Comparison of ENCODE assay signal across 8 cellular contexts in genomic region chr18:68925268-68925667, GRCh38.
DNase-seq lines count a peak whose midpoint lies in the region; ATAC-seq and TF ChIP-seq lines count a peak whose summit lies in the region.

No MANE protein-coding gene starts in this region.

- no peak overlapping the region for H3K27ac ChIP-seq in transverse colon

- peak; percentile 44 for TF ChIP-seq RAD21 in Ishikawa (IDR thresholded peaks at IDR 0.05; ENCODE audit: low read depth)

- H3K4me1 ChIP-seq in transverse colon, result no peaks in the 10 kb centered on the region

- peak; percentile 90 for ATAC-seq in GM21529 (IDR thresholded peaks at IDR 0.05; ENCODE audit: unreplicated experiment)

- intact Hi-C loops in transverse colon (cut with DNase I; ENCODE audit: low total_unique reads), result no loop called here

- H3K4me3 ChIP-seq in transverse colon, result no peak overlapping the region

- DNase-seq in GM13977 (ENCODE audit: low spot score), result peak; percentile 12
- peak; percentile 31 for DNase-seq in fibroblast of peridontal ligament (ENCODE audit: extremely low read depth)
- DNase-seq in activated gamma-delta T cell (lab: John Stamatoyannopoulos, UW), result no peak
- DNase-seq in activated effector memory CD4-positive, alpha-beta T cell treated with Interleukin-2 at 50 U/mL for 16 hours, result no peak
- no peak for DNase-seq in HT-29 (ENCODE audit: low spot score)
- no peak for DNase-seq in transverse colon

- no peaks in the 10 kb centered on the region for H3K36me3 ChIP-seq in transverse colon

- TF ChIP-seq POLR2A in transverse colon (IDR thresholded peaks at IDR 0.05), result no peak

- in situ Hi-C loops in GM13977 (cut with MboI; ENCODE audit: low pct_unique_long_range_greater_than_20kb, low sequenced_read_pairs, unreplicated experiment) (no loop called here), transverse colon (cut with MboI; ENCODE audit: low pct_ligation_motif_present in 1 of 4, low pct_unique_long_range_greater_than_20kb in 1 of 4, low sequenced_read_pairs in 3 of 4) (no loop called here)

- TF ChIP-seq CTCF in GM13977 (IDR thresholded peaks at IDR 0.05; ENCODE audit: extremely low read depth, insufficient read depth, missing control alignments), result peak; percentile 60
- no peak for TF ChIP-seq CTCF in transverse colon (IDR thresholded peaks at IDR 0.05)

- no peaks in the 10 kb centered on the region for H3K27me3 ChIP-seq in transverse colon

- TF ChIP-seq EP300 in Ishikawa (IDR thresholded peaks at IDR 0.05; ENCODE audit: borderline replicate concordance) (no peak), transverse colon (IDR thresholded peaks at IDR 0.05; ENCODE audit: low read depth) (no peak)

- H3K9me3 ChIP-seq in transverse colon, result no peaks in the 10 kb centered on the region

- 22 to 33% methylated on average over 1 of the region's 1 CpG for WGBS in transverse colon (ENCODE audit: low coverage in 1 of 2), 2 donors

TF ChIP-seq in Ishikawa, 13 proteins besides CTCF, POLR2A, EP300 and RAD21:
- no peak for TF ChIP-seq TEAD4 (IDR thresholded peaks at IDR 0.05)
- TF ChIP-seq NFIC (IDR thresholded peaks at IDR 0.05), result no peak
- no peak for TF ChIP-seq FOXM1 (IDR thresholded peaks at IDR 0.05; ENCODE audit: borderline replicate concordance, low read depth)
- no peak for TF ChIP-seq REST (IDR thresholded peaks at IDR 0.05; ENCODE audit: low read depth)
- no peak for TF ChIP-seq TCF12 (IDR thresholded peaks at IDR 0.05; ENCODE audit: low read depth)
- no peak for TF ChIP-seq ZBTB7A (IDR thresholded peaks at IDR 0.05; ENCODE audit: low read depth)
- TF ChIP-seq TAF1 (IDR thresholded peaks at IDR 0.05; ENCODE audit: low read depth), result no peak

Comparison
In these comparisons a context has a peak if more than half of its experiments do, and no peak if none do; other contexts are left out.
1. DNase-seq: peak in GM13977 (single experiment) and fibroblast of peridontal ligament (single experiment); none in activated gamma-delta T cell (single experiment), activated effector memory CD4-positive, alpha-beta T cell treated with Interleukin-2 at 50 U/mL for 16 hours (single experiment), HT-29 (single experiment) and transverse colon (single experiment).